Comparison of ENCODE assay signal across 10 cellular contexts in genomic region chr13:75214846-75215245, GRCh38.
"Had no signal": no experiment of that assay in that cellular context is flagged by ENCODE, and none has a peak within 500 bp of the region (broad histone marks: within the 10 kb centered on the region; RNA-seq: fewer than 3 reads in every experiment).

No MANE protein-coding gene starts in this region.

- H2AFZ ChIP-seq: GM23338 had no signal

- H3K4me3 Mint-ChIP-seq: GM23338, H9, HFFc6, IgD-negative memory B cell had no signal

- H3K4me3 ChIP-seq: GM23338 had no signal

- H3K4me2 ChIP-seq: GM23338 had no signal

- FAIRE-seq: H1, H54, HepG2 had no signal

- H3K27ac Mint-ChIP-seq: GM23338, H9, HFFc6, IgD-negative memory B cell had no signal

- ATAC-seq: GM23338, HepG2 had no signal

- DNase-seq: H9, HCEC 1CT, HFFc6, KBM-7 had no signal

- H3K9me3 Mint-ChIP-seq: H9, HFFc6 had no signal

- H3K36me3 Mint-ChIP-seq: IgD-negative memory B cell had no signal

- H3K27ac ChIP-seq: HL-60 had no signal
